ENCODE assay signal across 1 cellular context in the genomic region with DNA sequence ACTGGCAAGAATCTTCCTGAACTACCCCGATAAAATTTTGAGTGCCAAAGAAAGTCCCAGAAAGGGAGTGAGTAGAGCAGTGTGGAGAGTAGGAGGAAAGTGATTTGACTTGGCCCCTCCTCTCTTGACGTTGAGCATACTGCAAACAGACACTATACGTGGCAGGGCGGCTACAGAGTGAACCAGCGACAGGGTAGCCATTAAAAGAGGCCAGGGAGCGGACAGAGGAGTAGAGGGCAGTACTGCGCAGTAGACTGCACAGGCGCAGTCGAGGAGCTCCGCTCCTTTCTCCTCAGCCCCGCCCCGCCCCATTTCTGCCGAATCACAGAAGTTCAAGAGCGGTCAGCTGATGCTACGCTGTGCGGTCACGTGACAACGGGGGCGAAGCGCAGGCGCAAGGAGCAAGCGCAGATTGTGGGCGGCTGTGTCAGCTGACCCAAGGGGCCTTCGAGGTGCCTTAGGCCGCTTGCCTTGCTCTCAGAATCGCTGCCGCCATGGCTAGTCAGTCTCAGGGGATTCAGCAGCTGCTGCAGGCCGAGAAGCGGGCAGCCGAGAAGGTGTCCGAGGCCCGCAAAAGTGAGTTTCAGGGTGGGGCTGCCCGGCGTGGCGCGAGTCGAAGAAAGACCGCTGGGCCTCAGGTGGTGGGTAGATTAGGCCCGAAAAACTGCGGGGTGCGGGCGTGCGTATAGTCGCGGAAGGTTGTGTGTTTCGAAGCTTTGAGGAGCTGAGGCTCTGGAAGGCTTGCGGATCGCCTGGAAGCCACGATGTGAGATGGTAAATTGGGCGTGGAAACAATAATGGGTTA.
TF ChIP-seq lines count a peak whose summit lies in the region.

A gene with protein sequence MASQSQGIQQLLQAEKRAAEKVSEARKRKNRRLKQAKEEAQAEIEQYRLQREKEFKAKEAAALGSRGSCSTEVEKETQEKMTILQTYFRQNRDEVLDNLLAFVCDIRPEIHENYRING (plus strand): TSS at position 425 of the 805 bp plus-strand sequence. CDS start 70 bp downstream, at position 495.

TF ChIP-seq in K562, 482 proteins besides CTCF, POLR2A, EP300 and RAD21 (continued from another document and continues in another):
- TF ChIP-seq, protein P1, sequence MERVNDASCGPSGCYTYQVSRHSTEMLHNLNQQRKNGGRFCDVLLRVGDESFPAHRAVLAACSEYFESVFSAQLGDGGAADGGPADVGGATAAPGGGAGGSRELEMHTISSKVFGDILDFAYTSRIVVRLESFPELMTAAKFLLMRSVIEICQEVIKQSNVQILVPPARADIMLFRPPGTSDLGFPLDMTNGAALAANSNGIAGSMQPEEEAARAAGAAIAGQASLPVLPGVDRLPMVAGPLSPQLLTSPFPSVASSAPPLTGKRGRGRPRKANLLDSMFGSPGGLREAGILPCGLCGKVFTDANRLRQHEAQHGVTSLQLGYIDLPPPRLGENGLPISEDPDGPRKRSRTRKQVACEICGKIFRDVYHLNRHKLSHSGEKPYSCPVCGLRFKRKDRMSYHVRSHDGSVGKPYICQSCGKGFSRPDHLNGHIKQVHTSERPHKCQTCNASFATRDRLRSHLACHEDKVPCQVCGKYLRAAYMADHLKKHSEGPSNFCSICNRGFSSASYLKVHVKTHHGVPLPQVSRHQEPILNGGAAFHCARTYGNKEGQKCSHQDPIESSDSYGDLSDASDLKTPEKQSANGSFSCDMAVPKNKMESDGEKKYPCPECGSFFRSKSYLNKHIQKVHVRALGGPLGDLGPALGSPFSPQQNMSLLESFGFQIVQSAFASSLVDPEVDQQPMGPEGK (CRISPR knock-in tag; IDR thresholded peaks at IDR 0.05; ENCODE audit: borderline replicate concordance), result no peak
- TF ChIP-seq, protein P2, sequence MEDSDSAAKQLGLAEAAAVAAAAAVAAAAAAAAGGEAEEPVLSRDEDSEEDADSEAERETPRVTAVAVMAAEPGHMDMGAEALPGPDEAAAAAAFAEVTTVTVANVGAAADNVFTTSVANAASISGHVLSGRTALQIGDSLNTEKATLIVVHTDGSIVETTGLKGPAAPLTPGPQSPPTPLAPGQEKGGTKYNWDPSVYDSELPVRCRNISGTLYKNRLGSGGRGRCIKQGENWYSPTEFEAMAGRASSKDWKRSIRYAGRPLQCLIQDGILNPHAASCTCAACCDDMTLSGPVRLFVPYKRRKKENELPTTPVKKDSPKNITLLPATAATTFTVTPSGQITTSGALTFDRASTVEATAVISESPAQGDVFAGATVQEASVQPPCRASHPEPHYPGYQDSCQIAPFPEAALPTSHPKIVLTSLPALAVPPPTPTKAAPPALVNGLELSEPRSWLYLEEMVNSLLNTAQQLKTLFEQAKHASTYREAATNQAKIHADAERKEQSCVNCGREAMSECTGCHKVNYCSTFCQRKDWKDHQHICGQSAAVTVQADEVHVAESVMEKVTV (CRISPR knock-in tag; IDR thresholded peaks at IDR 0.05), result no peak
- TF ChIP-seq SETDB1 (IDR thresholded peaks at IDR 0.05; ENCODE audit: low read length) (no peak), ZNF316 (IDR thresholded peaks at IDR 0.05) (peak; percentile 82), RCOR1 (IDR thresholded peaks at IDR 0.05; ENCODE audit: borderline replicate concordance in 1 of 2, low read depth in 2 of 2, low read length in 2 of 2) (no peak), NFE2L1 (tag; IDR thresholded peaks at IDR 0.05; ENCODE audit: borderline replicate concordance, low read depth) (no peak), SP2 (IDR thresholded peaks at IDR 0.05; ENCODE audit: extremely low read depth, low read depth, low read length, poor library complexity, severe bottlenecking) (no peak), GABPB1 (CRISPR knock-in tag; IDR thresholded peaks at IDR 0.05) (no peak; the same call in 1 of the 2 replicates), MCM5 (IDR thresholded peaks at IDR 0.05; ENCODE audit: low read depth) (no peak), ZNF586 (CRISPR knock-in tag; conservative IDR thresholded peaks at IDR 0.05) (no peak), ZNF121 (CRISPR knock-in tag; conservative IDR thresholded peaks at IDR 0.05) (no peak), CREM (IDR thresholded peaks at IDR 0.05; ENCODE audit: low read depth) (peak; percentile 74), NONO (IDR thresholded peaks at IDR 0.05; ENCODE audit: low read depth in 2 of 2, low read length in 1 of 2) (0 out of 4 replicates have a peak, but pooled peaks of 1 of the 2 experiments have one; percentile 4), ZNF347 (CRISPR knock-in tag; IDR thresholded peaks at IDR 0.05; ENCODE audit: low read depth) (no peak), TFAM (CRISPR knock-in tag; conservative IDR thresholded peaks at IDR 0.05) (no peak), ZNF224 (CRISPR knock-in tag; IDR thresholded peaks at IDR 0.05) (no peak), MTF1 (CRISPR knock-in tag; IDR thresholded peaks at IDR 0.05; ENCODE audit: borderline replicate concordance) (peak; percentile 46; the same call in 1 of the 2 replicates), THRAP3 (IDR thresholded peaks at IDR 0.05; ENCODE audit: borderline replicate concordance) (no peak), CBFA2T3 (IDR thresholded peaks at IDR 0.05) (no peak; the same call in 1 of the 2 replicates), CHD4 (IDR thresholded peaks at IDR 0.05; ENCODE audit: insufficient read depth, insufficient replicate concordance, low read depth, low read length, poor library complexity, severe bottlenecking) (no peak), NFIC (IDR thresholded peaks at IDR 0.05) (no peak; the same call in 1 of the 2 replicates), CHD2 (IDR thresholded peaks at IDR 0.05; ENCODE audit: low read depth, low read length) (peak; percentile 20; the same call in 1 of the 2 replicates), NR3C1 (CRISPR knock-in tag; IDR thresholded peaks at IDR 0.05) (no peak), HCFC1 (IDR thresholded peaks at IDR 0.05; ENCODE audit: low read depth, low read length) (peak; percentile 54; the same call in 1 of the 2 replicates), ZC3H8 (IDR thresholded peaks at IDR 0.05) (no peak), ZC3H4 (CRISPR knock-in tag; IDR thresholded peaks at IDR 0.05; ENCODE audit: borderline replicate concordance) (no peak), FOXJ2 (tag; IDR thresholded peaks at IDR 0.05) (no peak)
- TF ChIP-seq, protein P3, sequence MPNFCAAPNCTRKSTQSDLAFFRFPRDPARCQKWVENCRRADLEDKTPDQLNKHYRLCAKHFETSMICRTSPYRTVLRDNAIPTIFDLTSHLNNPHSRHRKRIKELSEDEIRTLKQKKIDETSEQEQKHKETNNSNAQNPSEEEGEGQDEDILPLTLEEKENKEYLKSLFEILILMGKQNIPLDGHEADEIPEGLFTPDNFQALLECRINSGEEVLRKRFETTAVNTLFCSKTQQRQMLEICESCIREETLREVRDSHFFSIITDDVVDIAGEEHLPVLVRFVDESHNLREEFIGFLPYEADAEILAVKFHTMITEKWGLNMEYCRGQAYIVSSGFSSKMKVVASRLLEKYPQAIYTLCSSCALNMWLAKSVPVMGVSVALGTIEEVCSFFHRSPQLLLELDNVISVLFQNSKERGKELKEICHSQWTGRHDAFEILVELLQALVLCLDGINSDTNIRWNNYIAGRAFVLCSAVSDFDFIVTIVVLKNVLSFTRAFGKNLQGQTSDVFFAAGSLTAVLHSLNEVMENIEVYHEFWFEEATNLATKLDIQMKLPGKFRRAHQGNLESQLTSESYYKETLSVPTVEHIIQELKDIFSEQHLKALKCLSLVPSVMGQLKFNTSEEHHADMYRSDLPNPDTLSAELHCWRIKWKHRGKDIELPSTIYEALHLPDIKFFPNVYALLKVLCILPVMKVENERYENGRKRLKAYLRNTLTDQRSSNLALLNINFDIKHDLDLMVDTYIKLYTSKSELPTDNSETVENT (CRISPR knock-in tag; IDR thresholded peaks at IDR 0.05), result peak; percentile 73
- TF ChIP-seq, protein P4, sequence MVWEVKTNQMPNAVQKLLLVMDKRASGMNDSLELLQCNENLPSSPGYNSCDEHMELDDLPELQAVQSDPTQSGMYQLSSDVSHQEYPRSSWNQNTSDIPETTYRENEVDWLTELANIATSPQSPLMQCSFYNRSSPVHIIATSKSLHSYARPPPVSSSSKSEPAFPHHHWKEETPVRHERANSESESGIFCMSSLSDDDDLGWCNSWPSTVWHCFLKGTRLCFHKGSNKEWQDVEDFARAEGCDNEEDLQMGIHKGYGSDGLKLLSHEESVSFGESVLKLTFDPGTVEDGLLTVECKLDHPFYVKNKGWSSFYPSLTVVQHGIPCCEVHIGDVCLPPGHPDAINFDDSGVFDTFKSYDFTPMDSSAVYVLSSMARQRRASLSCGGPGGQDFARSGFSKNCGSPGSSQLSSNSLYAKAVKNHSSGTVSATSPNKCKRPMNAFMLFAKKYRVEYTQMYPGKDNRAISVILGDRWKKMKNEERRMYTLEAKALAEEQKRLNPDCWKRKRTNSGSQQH (CRISPR knock-in tag; IDR thresholded peaks at IDR 0.05), result 0 out of 2 replicates have a peak, but pooled peaks have one; percentile 37
- TF ChIP-seq, protein P5, sequence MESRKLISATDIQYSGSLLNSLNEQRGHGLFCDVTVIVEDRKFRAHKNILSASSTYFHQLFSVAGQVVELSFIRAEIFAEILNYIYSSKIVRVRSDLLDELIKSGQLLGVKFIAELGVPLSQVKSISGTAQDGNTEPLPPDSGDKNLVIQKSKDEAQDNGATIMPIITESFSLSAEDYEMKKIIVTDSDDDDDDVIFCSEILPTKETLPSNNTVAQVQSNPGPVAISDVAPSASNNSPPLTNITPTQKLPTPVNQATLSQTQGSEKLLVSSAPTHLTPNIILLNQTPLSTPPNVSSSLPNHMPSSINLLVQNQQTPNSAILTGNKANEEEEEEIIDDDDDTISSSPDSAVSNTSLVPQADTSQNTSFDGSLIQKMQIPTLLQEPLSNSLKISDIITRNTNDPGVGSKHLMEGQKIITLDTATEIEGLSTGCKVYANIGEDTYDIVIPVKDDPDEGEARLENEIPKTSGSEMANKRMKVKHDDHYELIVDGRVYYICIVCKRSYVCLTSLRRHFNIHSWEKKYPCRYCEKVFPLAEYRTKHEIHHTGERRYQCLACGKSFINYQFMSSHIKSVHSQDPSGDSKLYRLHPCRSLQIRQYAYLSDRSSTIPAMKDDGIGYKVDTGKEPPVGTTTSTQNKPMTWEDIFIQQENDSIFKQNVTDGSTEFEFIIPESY (CRISPR knock-in tag; IDR thresholded peaks at IDR 0.05), result no peak
- TF ChIP-seq, protein P6, sequence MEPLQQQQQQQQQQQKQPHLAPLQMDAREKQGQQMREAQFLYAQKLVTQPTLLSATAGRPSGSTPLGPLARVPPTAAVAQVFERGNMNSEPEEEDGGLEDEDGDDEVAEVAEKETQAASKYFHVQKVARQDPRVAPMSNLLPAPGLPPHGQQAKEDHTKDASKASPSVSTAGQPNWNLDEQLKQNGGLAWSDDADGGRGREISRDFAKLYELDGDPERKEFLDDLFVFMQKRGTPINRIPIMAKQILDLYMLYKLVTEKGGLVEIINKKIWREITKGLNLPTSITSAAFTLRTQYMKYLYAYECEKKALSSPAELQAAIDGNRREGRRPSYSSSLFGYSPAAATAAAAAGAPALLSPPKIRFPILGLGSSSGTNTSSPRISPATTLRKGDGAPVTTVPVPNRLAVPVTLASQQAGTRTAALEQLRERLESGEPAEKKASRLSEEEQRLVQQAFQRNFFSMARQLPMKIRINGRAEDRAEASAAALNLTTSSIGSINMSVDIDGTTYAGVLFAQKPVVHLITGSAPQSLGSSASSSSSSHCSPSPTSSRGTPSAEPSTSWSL (CRISPR knock-in tag; IDR thresholded peaks at IDR 0.05; ENCODE audit: borderline replicate concordance), result 0 out of 2 replicates have a peak, but pooled peaks have one; percentile 38
- TF ChIP-seq, protein P7, sequence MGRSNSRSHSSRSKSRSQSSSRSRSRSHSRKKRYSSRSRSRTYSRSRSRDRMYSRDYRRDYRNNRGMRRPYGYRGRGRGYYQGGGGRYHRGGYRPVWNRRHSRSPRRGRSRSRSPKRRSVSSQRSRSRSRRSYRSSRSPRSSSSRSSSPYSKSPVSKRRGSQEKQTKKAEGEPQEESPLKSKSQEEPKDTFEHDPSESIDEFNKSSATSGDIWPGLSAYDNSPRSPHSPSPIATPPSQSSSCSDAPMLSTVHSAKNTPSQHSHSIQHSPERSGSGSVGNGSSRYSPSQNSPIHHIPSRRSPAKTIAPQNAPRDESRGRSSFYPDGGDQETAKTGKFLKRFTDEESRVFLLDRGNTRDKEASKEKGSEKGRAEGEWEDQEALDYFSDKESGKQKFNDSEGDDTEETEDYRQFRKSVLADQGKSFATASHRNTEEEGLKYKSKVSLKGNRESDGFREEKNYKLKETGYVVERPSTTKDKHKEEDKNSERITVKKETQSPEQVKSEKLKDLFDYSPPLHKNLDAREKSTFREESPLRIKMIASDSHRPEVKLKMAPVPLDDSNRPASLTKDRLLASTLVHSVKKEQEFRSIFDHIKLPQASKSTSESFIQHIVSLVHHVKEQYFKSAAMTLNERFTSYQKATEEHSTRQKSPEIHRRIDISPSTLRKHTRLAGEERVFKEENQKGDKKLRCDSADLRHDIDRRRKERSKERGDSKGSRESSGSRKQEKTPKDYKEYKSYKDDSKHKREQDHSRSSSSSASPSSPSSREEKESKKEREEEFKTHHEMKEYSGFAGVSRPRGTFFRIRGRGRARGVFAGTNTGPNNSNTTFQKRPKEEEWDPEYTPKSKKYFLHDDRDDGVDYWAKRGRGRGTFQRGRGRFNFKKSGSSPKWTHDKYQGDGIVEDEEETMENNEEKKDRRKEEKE (IDR thresholded peaks at IDR 0.05; ENCODE audit: borderline replicate concordance in 1 of 2, control insufficient read depth in 1 of 2, low read depth in 2 of 2, low read length in 1 of 2), result no peak
- TF ChIP-seq, protein P8, sequence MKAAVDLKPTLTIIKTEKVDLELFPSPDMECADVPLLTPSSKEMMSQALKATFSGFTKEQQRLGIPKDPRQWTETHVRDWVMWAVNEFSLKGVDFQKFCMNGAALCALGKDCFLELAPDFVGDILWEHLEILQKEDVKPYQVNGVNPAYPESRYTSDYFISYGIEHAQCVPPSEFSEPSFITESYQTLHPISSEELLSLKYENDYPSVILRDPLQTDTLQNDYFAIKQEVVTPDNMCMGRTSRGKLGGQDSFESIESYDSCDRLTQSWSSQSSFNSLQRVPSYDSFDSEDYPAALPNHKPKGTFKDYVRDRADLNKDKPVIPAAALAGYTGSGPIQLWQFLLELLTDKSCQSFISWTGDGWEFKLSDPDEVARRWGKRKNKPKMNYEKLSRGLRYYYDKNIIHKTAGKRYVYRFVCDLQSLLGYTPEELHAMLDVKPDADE (conservative IDR thresholded peaks at IDR 0.05; ENCODE audit: control insufficient read depth, low read depth, low read length), result peak; percentile 69; the same call in 1 of the 2 replicates
- TF ChIP-seq, protein P9, sequence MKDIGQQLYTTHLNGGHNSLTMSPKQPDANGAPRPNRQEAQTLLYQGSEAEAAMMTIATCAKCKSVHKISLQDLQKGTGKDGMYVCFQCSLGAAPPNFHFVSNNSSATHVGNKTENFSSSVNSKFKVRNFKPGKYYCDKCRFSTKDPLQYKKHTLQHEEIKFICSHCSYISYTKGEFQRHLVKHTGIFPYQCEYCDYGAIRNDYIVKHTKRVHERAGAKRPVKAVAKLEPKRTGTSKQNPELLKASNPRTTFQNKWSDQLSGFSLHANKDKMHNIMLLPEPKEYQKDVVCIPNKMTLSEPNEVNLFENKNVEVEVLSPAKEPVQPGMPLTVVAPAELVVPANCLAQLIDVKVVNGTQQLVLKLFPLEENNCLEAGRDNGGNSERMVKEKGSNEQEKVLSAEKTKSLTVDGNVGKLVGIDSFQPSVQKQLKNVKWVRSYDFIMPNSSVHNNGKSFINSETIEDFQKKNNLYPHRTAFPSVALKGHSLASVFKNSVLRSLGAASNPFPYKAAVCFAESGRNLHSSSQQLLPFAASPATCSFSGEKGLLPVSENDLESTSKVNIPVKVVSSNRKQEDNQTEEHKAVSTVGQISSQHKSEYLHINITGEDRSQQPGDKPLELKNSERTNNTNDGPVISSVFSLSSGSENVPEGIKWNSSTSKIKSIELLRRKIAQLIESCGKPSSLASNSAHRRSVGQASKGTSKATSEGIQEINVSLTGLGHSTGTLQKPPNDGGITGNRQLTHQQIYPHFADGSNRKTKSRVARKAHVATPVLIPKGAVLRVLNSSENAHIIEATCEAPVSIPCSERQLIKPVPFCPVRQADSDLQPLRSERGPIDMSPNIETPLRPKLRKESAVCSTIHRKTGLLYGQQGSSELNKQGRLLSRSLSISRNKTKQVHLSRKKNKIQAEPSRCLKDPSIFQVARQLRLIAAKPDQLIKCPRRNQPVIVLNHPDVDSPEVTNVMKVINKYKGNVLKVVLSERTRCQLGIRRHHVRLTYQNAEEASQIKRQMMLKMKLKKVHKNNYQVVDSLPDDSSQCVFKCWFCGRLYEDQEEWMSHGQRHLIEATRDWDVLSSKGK (CRISPR knock-in tag; IDR thresholded peaks at IDR 0.05), result no peak
